ENCODE assay signal across 1 cellular context in genomic region chr2:68418855-68419254, GRCh38.
TF ChIP-seq lines count a peak whose summit lies in the region.

No MANE protein-coding gene starts in this region.

TF ChIP-seq in H1, 55 proteins besides CTCF, POLR2A, EP300 and RAD21:
- TF ChIP-seq JUN (IDR thresholded peaks at IDR 0.05; ENCODE audit: low read depth, low read length) (no peak), RNF2 (IDR thresholded peaks at IDR 0.05; ENCODE audit: borderline replicate concordance, low read depth, low read length, missing control alignments, poor library complexity, severe bottlenecking) (no peak), BACH1 (IDR thresholded peaks at IDR 0.05; ENCODE audit: low read length) (no peak), TEAD4 (IDR thresholded peaks at IDR 0.05; ENCODE audit: low read depth, low read length) (no peak), CTBP2 (IDR thresholded peaks at IDR 0.05; ENCODE audit: borderline replicate concordance, insufficient read depth, insufficient read length, low read length) (no peak), POU5F1 (IDR thresholded peaks at IDR 0.05; ENCODE audit: low read depth, low read length) (no peak), BCL11A (IDR thresholded peaks at IDR 0.05; ENCODE audit: low read depth in 2 of 2, low read length in 2 of 2) (no peak), RFX5 (IDR thresholded peaks at IDR 0.05; ENCODE audit: borderline replicate concordance, low read depth, low read length) (no peak), EGR1 (IDR thresholded peaks at IDR 0.05; ENCODE audit: borderline replicate concordance, low read depth, low read length) (no peak), YY1 (IDR thresholded peaks at IDR 0.05; ENCODE audit: low read depth, low read length) (no peak; the same call in 1 of the 2 replicates), TBP (IDR thresholded peaks at IDR 0.05; ENCODE audit: low read depth, low read length) (no peak), CREB1 (IDR thresholded peaks at IDR 0.05) (no peak)
TF ChIP-seq in H1: peak in this region for 0.
